ENCODE assay signal across 1 cellular context in the genomic region with DNA sequence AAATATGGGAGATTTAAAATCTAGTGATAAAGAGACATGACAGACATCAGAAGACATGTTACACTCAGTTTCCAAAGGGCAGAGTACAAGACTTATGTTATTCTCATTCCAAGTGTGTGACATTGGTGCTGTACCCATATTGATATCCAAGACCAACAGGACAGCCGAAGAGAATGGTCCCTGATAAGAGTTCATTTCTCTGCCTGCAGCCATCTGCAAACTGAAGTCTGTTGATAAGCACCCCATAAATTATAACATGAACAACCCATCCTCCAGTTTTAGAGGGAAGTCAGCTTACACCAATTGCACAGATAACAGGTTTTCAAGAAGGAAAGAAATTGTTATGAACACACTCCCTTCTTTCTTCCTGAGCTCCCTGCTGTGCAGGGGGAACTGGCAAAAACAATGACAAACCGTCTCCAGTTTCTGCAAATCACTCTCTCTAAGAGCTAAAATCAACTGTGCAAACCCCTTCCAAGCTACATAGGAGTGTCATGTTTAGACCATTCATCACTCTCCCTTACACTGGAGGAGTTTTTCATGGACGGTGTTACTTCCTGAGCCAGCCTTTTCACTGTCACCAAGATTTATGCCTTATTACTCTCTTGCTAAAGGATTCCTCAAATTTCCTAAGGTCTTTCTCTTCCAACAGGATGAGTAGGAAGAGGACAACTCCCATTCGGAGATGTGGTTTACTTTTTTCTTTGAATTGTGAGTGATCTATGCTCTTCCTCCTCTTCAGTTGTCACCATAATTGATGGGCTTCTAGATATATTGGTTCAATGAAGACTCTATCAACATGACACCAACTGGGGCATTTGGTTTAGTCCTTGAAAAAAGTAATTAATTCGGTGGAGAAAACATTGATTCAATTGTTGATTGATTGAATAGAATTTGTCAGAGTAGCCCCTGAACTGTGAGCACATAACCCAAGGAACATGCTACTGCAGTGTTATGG.
A peak's percentile ranks its signal among the peaks of the same experiment; 100 is the strongest.
TF ChIP-seq lines count a peak whose summit lies in the region.

No MANE protein-coding gene starts in this region.

TF ChIP-seq in K562, 482 proteins besides CTCF, POLR2A, EP300 and RAD21 (continued from another document and continues in another):
- no peak for TF ChIP-seq ID3 (CRISPR knock-in tag; IDR thresholded peaks at IDR 0.05)
- peak; percentile 92 for TF ChIP-seq ID3 (tag; IDR thresholded peaks at IDR 0.05)
- TF ChIP-seq CHAMP1 (IDR thresholded peaks at IDR 0.05), result peak; percentile 97
- TF ChIP-seq ZEB2 (IDR thresholded peaks at IDR 0.05), result peak; percentile 92
- TF ChIP-seq ZNF12 (CRISPR knock-in tag; IDR thresholded peaks at IDR 0.05), result no peak
- TF ChIP-seq, protein P1, sequence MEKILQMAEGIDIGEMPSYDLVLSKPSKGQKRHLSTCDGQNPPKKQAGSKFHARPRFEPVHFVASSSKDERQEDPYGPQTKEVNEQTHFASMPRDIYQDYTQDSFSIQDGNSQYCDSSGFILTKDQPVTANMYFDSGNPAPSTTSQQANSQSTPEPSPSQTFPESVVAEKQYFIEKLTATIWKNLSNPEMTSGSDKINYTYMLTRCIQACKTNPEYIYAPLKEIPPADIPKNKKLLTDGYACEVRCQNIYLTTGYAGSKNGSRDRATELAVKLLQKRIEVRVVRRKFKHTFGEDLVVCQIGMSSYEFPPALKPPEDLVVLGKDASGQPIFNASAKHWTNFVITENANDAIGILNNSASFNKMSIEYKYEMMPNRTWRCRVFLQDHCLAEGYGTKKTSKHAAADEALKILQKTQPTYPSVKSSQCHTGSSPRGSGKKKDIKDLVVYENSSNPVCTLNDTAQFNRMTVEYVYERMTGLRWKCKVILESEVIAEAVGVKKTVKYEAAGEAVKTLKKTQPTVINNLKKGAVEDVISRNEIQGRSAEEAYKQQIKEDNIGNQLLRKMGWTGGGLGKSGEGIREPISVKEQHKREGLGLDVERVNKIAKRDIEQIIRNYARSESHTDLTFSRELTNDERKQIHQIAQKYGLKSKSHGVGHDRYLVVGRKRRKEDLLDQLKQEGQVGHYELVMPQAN (IDR thresholded peaks at IDR 0.05; ENCODE audit: borderline replicate concordance), result no peak
- no peak for TF ChIP-seq ZNF77 (CRISPR knock-in tag; IDR thresholded peaks at IDR 0.05)
- no peak for TF ChIP-seq RBM14 (IDR thresholded peaks at IDR 0.05; ENCODE audit: borderline replicate concordance, insufficient read depth, low read depth, low read length)
- peak; percentile 23; the same call in 1 of the 2 replicates for TF ChIP-seq MAFK (IDR thresholded peaks at IDR 0.05; ENCODE audit: low read length)
- TF ChIP-seq ARID1B (IDR thresholded peaks at IDR 0.05), result peak; percentile 99
- 0 out of 2 replicates have a peak, but pooled peaks have one; percentile 4 for TF ChIP-seq TRIM25 (IDR thresholded peaks at IDR 0.05; ENCODE audit: borderline replicate concordance)
- TF ChIP-seq THAP7 (CRISPR knock-in tag; IDR thresholded peaks at IDR 0.05), result no peak
- TF ChIP-seq ZC3H4 (CRISPR knock-in tag; IDR thresholded peaks at IDR 0.05; ENCODE audit: borderline replicate concordance), result no peak
- TF ChIP-seq, protein P2, sequence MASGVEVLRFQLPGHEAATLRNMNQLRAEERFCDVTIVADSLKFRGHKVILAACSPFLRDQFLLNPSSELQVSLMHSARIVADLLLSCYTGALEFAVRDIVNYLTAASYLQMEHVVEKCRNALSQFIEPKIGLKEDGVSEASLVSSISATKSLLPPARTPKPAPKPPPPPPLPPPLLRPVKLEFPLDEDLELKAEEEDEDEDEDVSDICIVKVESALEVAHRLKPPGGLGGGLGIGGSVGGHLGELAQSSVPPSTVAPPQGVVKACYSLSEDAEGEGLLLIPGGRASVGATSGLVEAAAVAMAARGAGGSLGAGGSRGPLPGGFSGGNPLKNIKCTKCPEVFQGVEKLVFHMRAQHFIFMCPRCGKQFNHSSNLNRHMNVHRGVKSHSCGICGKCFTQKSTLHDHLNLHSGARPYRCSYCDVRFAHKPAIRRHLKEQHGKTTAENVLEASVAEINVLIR (CRISPR knock-in tag; IDR thresholded peaks at IDR 0.05), result peak; percentile 44; the same call in 1 of the 2 replicates
- peak; percentile 86 for TF ChIP-seq KHSRP (IDR thresholded peaks at IDR 0.05)
- TF ChIP-seq, protein P3, sequence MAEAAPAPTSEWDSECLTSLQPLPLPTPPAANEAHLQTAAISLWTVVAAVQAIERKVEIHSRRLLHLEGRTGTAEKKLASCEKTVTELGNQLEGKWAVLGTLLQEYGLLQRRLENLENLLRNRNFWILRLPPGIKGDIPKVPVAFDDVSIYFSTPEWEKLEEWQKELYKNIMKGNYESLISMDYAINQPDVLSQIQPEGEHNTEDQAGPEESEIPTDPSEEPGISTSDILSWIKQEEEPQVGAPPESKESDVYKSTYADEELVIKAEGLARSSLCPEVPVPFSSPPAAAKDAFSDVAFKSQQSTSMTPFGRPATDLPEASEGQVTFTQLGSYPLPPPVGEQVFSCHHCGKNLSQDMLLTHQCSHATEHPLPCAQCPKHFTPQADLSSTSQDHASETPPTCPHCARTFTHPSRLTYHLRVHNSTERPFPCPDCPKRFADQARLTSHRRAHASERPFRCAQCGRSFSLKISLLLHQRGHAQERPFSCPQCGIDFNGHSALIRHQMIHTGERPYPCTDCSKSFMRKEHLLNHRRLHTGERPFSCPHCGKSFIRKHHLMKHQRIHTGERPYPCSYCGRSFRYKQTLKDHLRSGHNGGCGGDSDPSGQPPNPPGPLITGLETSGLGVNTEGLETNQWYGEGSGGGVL (CRISPR knock-in tag; IDR thresholded peaks at IDR 0.05), result no peak
- no peak for TF ChIP-seq ZKSCAN3 (CRISPR knock-in tag; IDR thresholded peaks at IDR 0.05)
- TF ChIP-seq, protein P4, sequence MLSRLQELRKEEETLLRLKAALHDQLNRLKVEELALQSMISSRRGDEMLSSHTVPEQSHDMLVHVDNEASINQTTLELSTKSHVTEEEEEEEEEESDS (CRISPR knock-in tag; IDR thresholded peaks at IDR 0.05), result no peak
- TF ChIP-seq ZNF24 (IDR thresholded peaks at IDR 0.05), result peak; percentile 41; the same call in 1 of the 2 replicates
- TF ChIP-seq FIP1L1 (IDR thresholded peaks at IDR 0.05; ENCODE audit: low read depth, low read length, poor library complexity, severe bottlenecking), result no peak
- TF ChIP-seq CBX1 (IDR thresholded peaks at IDR 0.05; ENCODE audit: low read depth), result no peak
- peak; percentile 74 for TF ChIP-seq JUND (IDR thresholded peaks at IDR 0.05; ENCODE audit: borderline replicate concordance, low read depth, low read length)
- peak; percentile 56; the same call in 2 of the 3 replicates for TF ChIP-seq JUND (tag; IDR thresholded peaks at IDR 0.05; ENCODE audit: borderline replicate concordance, low read depth, low read length)
- TF ChIP-seq U2AF1 (optimal IDR thresholded peaks at IDR 0.05; ENCODE audit: low read depth, low read length), result no peak
- no peak for TF ChIP-seq CBFB (CRISPR knock-in tag; IDR thresholded peaks at IDR 0.05)
- peak; percentile 43; the same call in 1 of the 2 replicates for TF ChIP-seq IRF9 (tag; IDR thresholded peaks at IDR 0.05)
- TF ChIP-seq OTX1 (CRISPR knock-in tag; IDR thresholded peaks at IDR 0.05), result peak; percentile 19; the same call in 1 of the 2 replicates
- TF ChIP-seq SRSF9 (IDR thresholded peaks at IDR 0.05; ENCODE audit: borderline replicate concordance, low read depth, low read length), result no peak
- TF ChIP-seq KLF1 (tag; IDR thresholded peaks at IDR 0.05), result 0 out of 2 replicates have a peak, but pooled peaks have one; percentile 34
- peak; percentile 70 to 94; a peak in 3 of 4 replicates for TF ChIP-seq RCOR1 (IDR thresholded peaks at IDR 0.05; ENCODE audit: borderline replicate concordance in 1 of 2, low read depth in 2 of 2, low read length in 2 of 2)
- no peak for TF ChIP-seq ZNF3 (CRISPR knock-in tag; IDR thresholded peaks at IDR 0.05)
- TF ChIP-seq ZNF785 (CRISPR knock-in tag; IDR thresholded peaks at IDR 0.05), result no peak
- TF ChIP-seq, protein P5, sequence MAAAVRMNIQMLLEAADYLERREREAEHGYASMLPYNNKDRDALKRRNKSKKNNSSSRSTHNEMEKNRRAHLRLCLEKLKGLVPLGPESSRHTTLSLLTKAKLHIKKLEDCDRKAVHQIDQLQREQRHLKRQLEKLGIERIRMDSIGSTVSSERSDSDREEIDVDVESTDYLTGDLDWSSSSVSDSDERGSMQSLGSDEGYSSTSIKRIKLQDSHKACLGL (CRISPR knock-in tag; IDR thresholded peaks at IDR 0.05; ENCODE audit: borderline replicate concordance, poor library complexity, severe bottlenecking), result no peak
- no peak for TF ChIP-seq E2F4 (CRISPR knock-in tag; IDR thresholded peaks at IDR 0.05; ENCODE audit: low read depth)
- no peak for TF ChIP-seq SREBF1 (IDR thresholded peaks at IDR 0.05; ENCODE audit: borderline replicate concordance, low read depth, low read length)
- no peak for TF ChIP-seq CHD1 (IDR thresholded peaks at IDR 0.05; ENCODE audit: low read length)
- TF ChIP-seq, protein P6, sequence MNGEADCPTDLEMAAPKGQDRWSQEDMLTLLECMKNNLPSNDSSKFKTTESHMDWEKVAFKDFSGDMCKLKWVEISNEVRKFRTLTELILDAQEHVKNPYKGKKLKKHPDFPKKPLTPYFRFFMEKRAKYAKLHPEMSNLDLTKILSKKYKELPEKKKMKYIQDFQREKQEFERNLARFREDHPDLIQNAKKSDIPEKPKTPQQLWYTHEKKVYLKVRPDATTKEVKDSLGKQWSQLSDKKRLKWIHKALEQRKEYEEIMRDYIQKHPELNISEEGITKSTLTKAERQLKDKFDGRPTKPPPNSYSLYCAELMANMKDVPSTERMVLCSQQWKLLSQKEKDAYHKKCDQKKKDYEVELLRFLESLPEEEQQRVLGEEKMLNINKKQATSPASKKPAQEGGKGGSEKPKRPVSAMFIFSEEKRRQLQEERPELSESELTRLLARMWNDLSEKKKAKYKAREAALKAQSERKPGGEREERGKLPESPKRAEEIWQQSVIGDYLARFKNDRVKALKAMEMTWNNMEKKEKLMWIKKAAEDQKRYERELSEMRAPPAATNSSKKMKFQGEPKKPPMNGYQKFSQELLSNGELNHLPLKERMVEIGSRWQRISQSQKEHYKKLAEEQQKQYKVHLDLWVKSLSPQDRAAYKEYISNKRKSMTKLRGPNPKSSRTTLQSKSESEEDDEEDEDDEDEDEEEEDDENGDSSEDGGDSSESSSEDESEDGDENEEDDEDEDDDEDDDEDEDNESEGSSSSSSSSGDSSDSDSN (IDR thresholded peaks at IDR 0.05; ENCODE audit: borderline replicate concordance in 1 of 2, low read depth in 2 of 2, low read length in 2 of 2), result no peak
